1 cellular context compared by ENCODE assay signal in genomic region chr6:96923400-96923799, GRCh38.
TF ChIP-seq lines count a peak whose summit lies in the region.

No MANE protein-coding gene starts in this region.

TF ChIP-seq in HepG2, 621 proteins besides CTCF, POLR2A, EP300 and RAD21:
- TF ChIP-seq ZC3H4 (CRISPR knock-in tag; IDR thresholded peaks at IDR 0.05; ENCODE audit: borderline replicate concordance) = no peak
- TF ChIP-seq ZNF670 (CRISPR knock-in tag; IDR thresholded peaks at IDR 0.05; ENCODE audit: borderline replicate concordance) = no peak
- TF ChIP-seq ZBTB25 (CRISPR knock-in tag; IDR thresholded peaks at IDR 0.05) = no peak
- no peak for TF ChIP-seq SIN3B (IDR thresholded peaks at IDR 0.05; ENCODE audit: low read length)
- TF ChIP-seq SALL2 (CRISPR knock-in tag; IDR thresholded peaks at IDR 0.05) = no peak
- TF ChIP-seq ZNF205 (CRISPR knock-in tag; IDR thresholded peaks at IDR 0.05) = no peak
- no peak for TF ChIP-seq PAX8 (CRISPR knock-in tag; IDR thresholded peaks at IDR 0.05; ENCODE audit: borderline replicate concordance)
- no peak for TF ChIP-seq HBP1 (CRISPR knock-in tag; IDR thresholded peaks at IDR 0.05; ENCODE audit: low read depth)
- TF ChIP-seq HNF4A (CRISPR knock-in tag; IDR thresholded peaks at IDR 0.05) = no peak
- TF ChIP-seq NFIC (IDR thresholded peaks at IDR 0.05; ENCODE audit: low read length) = no peak
- TF ChIP-seq ZIK1 (CRISPR knock-in tag; IDR thresholded peaks at IDR 0.05; ENCODE audit: borderline replicate concordance, low read depth) = no peak
- TF ChIP-seq NR2F6 (IDR thresholded peaks at IDR 0.05) = no peak
- no peak for TF ChIP-seq NR2F6 (CRISPR knock-in tag; IDR thresholded peaks at IDR 0.05)
- TF ChIP-seq SMC3 (IDR thresholded peaks at IDR 0.05; ENCODE audit: low read length) = no peak
- TF ChIP-seq ZNF646 (CRISPR knock-in tag; IDR thresholded peaks at IDR 0.05) = no peak
- no peak for TF ChIP-seq LCORL (IDR thresholded peaks at IDR 0.05)
- TF ChIP-seq LCORL (CRISPR knock-in tag; IDR thresholded peaks at IDR 0.05) = no peak
- no peak for TF ChIP-seq NONO (IDR thresholded peaks at IDR 0.05)
- TF ChIP-seq NONO (CRISPR knock-in tag; conservative IDR thresholded peaks at IDR 0.05) = no peak
- TF ChIP-seq KDM3A (CRISPR knock-in tag; IDR thresholded peaks at IDR 0.05; ENCODE audit: low read depth) = no peak
- TF ChIP-seq HHEX (CRISPR knock-in tag; IDR thresholded peaks at IDR 0.05) = no peak
- TF ChIP-seq MIER3 (CRISPR knock-in tag; IDR thresholded peaks at IDR 0.05; ENCODE audit: borderline replicate concordance) = no peak
